In genomic region chr2:127407091-127407490, GRCh38 we compare ENCODE assay signal across 13 cellular contexts. TPM values are rescaled to one million over a fixed set of nuclear protein-coding genes. Genes with fewer than 3 reads are reported as not detected.
DNase-seq lines count a peak whose midpoint lies in the region; ATAC-seq and TF ChIP-seq lines count a peak whose summit lies in the region.
"Had no signal": no experiment of that assay in that cellular context is flagged by ENCODE, and none has a peak within 500 bp of the region (broad histone marks: within the 10 kb centered on the region; RNA-seq: fewer than 3 reads in every experiment).

No MANE protein-coding gene starts in this region.

- peaks cover 5% of the 10 kb centered on the region for H3K4me1 ChIP-seq in CD8-positive, alpha-beta T cell (ENCODE audit: insufficient read depth, low read length)
- H3K4me1 ChIP-seq in OCI-LY7 (ENCODE audit: insufficient read depth, low read length, poor library complexity, severe bottlenecking), result peaks cover 55% of the 10 kb centered on the region
- no peaks in the 10 kb centered on the region for H3K4me1 ChIP-seq in endodermal cell (ENCODE audit: control insufficient read depth, insufficient read depth, low read length)
- peaks cover 0 to 2% of the 10 kb centered on the region in 2 donors for H3K4me1 ChIP-seq in aorta (ENCODE audit: control insufficient read depth in 1 of 2, insufficient read depth in 2 of 2, low read length in 2 of 2)
- H3K4me1 ChIP-seq: colonic mucosa had no signal

- no peak overlapping the region for H3K27ac Mint-ChIP-seq in CD8-positive, alpha-beta T cell
- H3K27ac Mint-ChIP-seq in endodermal cell (no peak overlapping the region), progenitor cell of endocrine pancreas (no peak overlapping the region)

- H2AFZ ChIP-seq in OCI-LY7 (ENCODE audit: low read length), result peak overlapping the region; percentile 78; the same call in 1 of the 2 replicates

- CTCF ChIA-PET in CD8-positive, alpha-beta T cell (lab: Charles Lee), result no interaction called here
- CTCF ChIA-PET in OCI-LY7 (lab: Charles Lee; ENCODE audit: unreplicated experiment), result no interaction called here

- H3K9me3 Mint-ChIP-seq in CD8-positive, alpha-beta T cell, result no peaks in the 10 kb centered on the region
- no peaks in the 10 kb centered on the region for H3K9me3 Mint-ChIP-seq in endodermal cell
- no peaks in the 10 kb centered on the region for H3K9me3 Mint-ChIP-seq in progenitor cell of endocrine pancreas (ENCODE audit: low read depth)

- H3K79me2 ChIP-seq in OCI-LY7 (ENCODE audit: insufficient read depth, low read depth, low read length), result no peaks in the 10 kb centered on the region

- POLR2A ChIA-PET in CD8-positive, alpha-beta T cell (lab: Charles Lee), result interaction anchor here (1.1 kb wide), 1 partner anchor 8 kb away, joined by 4 read pairs; no protein-coding TSS in a partner anchor
- POLR2A ChIA-PET in OCI-LY7 (lab: Charles Lee), result interaction anchor here (0.6 kb wide), 1 partner anchor 803 kb away, joined by 3 read pairs; no protein-coding TSS in a partner anchor

- H3K9me2 ChIP-seq in OCI-LY7 (ENCODE audit: insufficient read depth, low read length), result no peaks in the 10 kb centered on the region

- H3K4me3 Mint-ChIP-seq in CD8-positive, alpha-beta T cell, result peak overlapping the region; percentile 71
- peak overlapping the region; percentile 57 for H3K4me3 Mint-ChIP-seq in endodermal cell
- peak overlapping the region; percentile 40 for H3K4me3 Mint-ChIP-seq in progenitor cell of endocrine pancreas (ENCODE audit: low read depth)

- peaks cover 12% of the 10 kb centered on the region for H3K4me1 Mint-ChIP-seq in CD8-positive, alpha-beta T cell (ENCODE audit: low read depth)
- H3K4me1 Mint-ChIP-seq in endodermal cell (peaks cover 2% of the 10 kb centered on the region), progenitor cell of endocrine pancreas (ENCODE audit: low read depth) (peaks cover 19% of the 10 kb centered on the region)

- peak overlapping the region; percentile 55; the same call in 1 of the 2 replicates for H3K4me2 ChIP-seq in OCI-LY7 (ENCODE audit: low read length)

- no peaks in the 10 kb centered on the region for H3K27me3 ChIP-seq in CD8-positive, alpha-beta T cell (ENCODE audit: insufficient read depth, low read length)
- H3K27me3 ChIP-seq in endodermal cell (ENCODE audit: control insufficient read depth, insufficient read depth, low read length, poor library complexity, severe bottlenecking) (no peaks in the 10 kb centered on the region), aorta (ENCODE audit: control insufficient read depth in 1 of 2, insufficient read depth in 2 of 2, low read length in 1 of 2) (no peaks in the 10 kb centered on the region)
- H3K27me3 ChIP-seq: colonic mucosa, heart left ventricle had no signal

- no peaks in the 10 kb centered on the region for H3K9me3 ChIP-seq in CD8-positive, alpha-beta T cell (ENCODE audit: low read length)
- H3K9me3 ChIP-seq in OCI-LY7 (ENCODE audit: low read length), result no peaks in the 10 kb centered on the region; the same call in 1 of the 2 replicates
- no peaks in the 10 kb centered on the region for H3K9me3 ChIP-seq in endodermal cell (ENCODE audit: control insufficient read depth, low read length)
- no peaks in the 10 kb centered on the region for H3K9me3 ChIP-seq in aorta (ENCODE audit: control insufficient read depth, low read length)
- H3K9me3 ChIP-seq: colonic mucosa, heart left ventricle had no signal

- no peak for ATAC-seq in CD8-positive, alpha-beta T cell
- ATAC-seq in aorta (ENCODE audit: low FRiP score) (no peak), GM19463 (IDR thresholded peaks at IDR 0.05; ENCODE audit: unreplicated experiment) (no peak)
- ATAC-seq in activated CD4-positive, CD25-positive, alpha-beta regulatory T cell treated with anti-CD3 and anti-CD28 coated beads, Interleukin-2, amount 50 U/mL, for 24 hours, result no peak

- intact Hi-C loops in CD8-positive, alpha-beta T cell (cut with DNase I, micrococcal nuclease), result loop anchor here (5.0 kb wide), 3 partner anchors 120 to 620 kb away; partner anchors contain the start of genes IWS1 (in 1 of the 2) and SAP130 (in 1 of the 2)
- intact Hi-C loops in OCI-LY7 (cut with micrococcal nuclease; ENCODE audit: unreplicated experiment), result no loop called here
- intact Hi-C loops in aorta (cut with DNase I), result loop anchor here in 1 of 2 donors (2.0 kb wide), 1 partner anchor 18 kb away; no protein-coding TSS in a partner anchor

- H3K9ac ChIP-seq in endodermal cell (ENCODE audit: extremely low read depth, low read length, poor library complexity, severe bottlenecking), result no peak overlapping the region

- no peak overlapping the region for H3K27ac ChIP-seq in CD8-positive, alpha-beta T cell (ENCODE audit: low read depth, low read length)
- no peak overlapping the region for H3K27ac ChIP-seq in OCI-LY7 (ENCODE audit: low read depth, low read length, poor library complexity, severe bottlenecking)
- no peak overlapping the region for H3K27ac ChIP-seq in endodermal cell (ENCODE audit: low read depth, low read length)
- peak overlapping the region in 1 of 2 donors; percentile 56 for H3K27ac ChIP-seq in aorta (ENCODE audit: low read depth in 1 of 2, low read length in 2 of 2)

- BruUV-seq in OCI-LY7 (replicated peaks; lab: Mats Ljungman, UMichigan), result no TSS peak

- no peaks in the 10 kb centered on the region for H4K20me1 ChIP-seq in OCI-LY7 (ENCODE audit: insufficient read depth, low read length)

- H3K27me3 Mint-ChIP-seq in CD8-positive, alpha-beta T cell (ENCODE audit: low read depth), result no peaks in the 10 kb centered on the region
- H3K27me3 Mint-ChIP-seq in endodermal cell (ENCODE audit: insufficient read depth) (peaks cover 4% of the 10 kb centered on the region), progenitor cell of endocrine pancreas (peaks cover 18% of the 10 kb centered on the region)

- H3K4me3 ChIP-seq in CD8-positive, alpha-beta T cell (ENCODE audit: low read depth, low read length), result no peak overlapping the region
- H3K4me3 ChIP-seq in OCI-LY7 (ENCODE audit: low read depth, low read length, poor library complexity, severe bottlenecking) (no peak overlapping the region), endodermal cell (ENCODE audit: low read length) (no peak overlapping the region), aorta (ENCODE audit: low read length in 2 of 2) (no peak overlapping the region)
- H3K4me3 ChIP-seq: colonic mucosa had no signal

- no peaks in the 10 kb centered on the region for H3K36me3 Mint-ChIP-seq in CD8-positive, alpha-beta T cell
- no peaks in the 10 kb centered on the region for H3K36me3 Mint-ChIP-seq in endodermal cell (ENCODE audit: low read depth)
- no peaks in the 10 kb centered on the region for H3K36me3 Mint-ChIP-seq in progenitor cell of endocrine pancreas (ENCODE audit: insufficient read depth)

- no peak for DNase-seq in CD8-positive, alpha-beta T cell
- DNase-seq in OCI-LY7 (ENCODE audit: low spot score) (no peak), endodermal cell (no peak), progenitor cell of endocrine pancreas (ENCODE audit: low spot score, unreplicated experiment) (no peak), aorta (no peak), hypothalamus (lab: John Stamatoyannopoulos, UW) (no peak)
- DNase-seq: colonic mucosa; heart left ventricle; NCI-H2107; stimulated activated CD4-positive, alpha-beta T cell treated with anti-CD3 and anti-CD28 coated beads, Interleukin-2, amount 100 ng/mL, for 48 hours had no signal

- H3K36me3 ChIP-seq in CD8-positive, alpha-beta T cell (ENCODE audit: insufficient read depth, low read length), result no peaks in the 10 kb centered on the region
- H3K36me3 ChIP-seq in OCI-LY7 (ENCODE audit: insufficient read depth, low read length), result no peaks in the 10 kb centered on the region
- H3K36me3 ChIP-seq in endodermal cell (ENCODE audit: control insufficient read depth, insufficient read depth, low read length), result no peaks in the 10 kb centered on the region
- H3K36me3 ChIP-seq in aorta (ENCODE audit: control insufficient read depth in 1 of 2, insufficient read depth in 2 of 2, low read length in 1 of 2), result no peaks in the 10 kb centered on the region
- H3K36me3 ChIP-seq: colonic mucosa, heart left ventricle had no signal

- WGBS in endodermal cell (ENCODE audit: insufficient coverage in 1 of 2, insufficient read length in 1 of 2), 2 experiments, result 93% methylated on average over 9 of the region's 9 CpGs
- WGBS in aorta, 2 donors, result 93 to 94% methylated on average over 9 of the region's 9 CpGs

- TF ChIP-seq CTCF in CD8-positive, alpha-beta T cell (IDR thresholded peaks at IDR 0.05), result no peak
- TF ChIP-seq CTCF in OCI-LY7 (conservative IDR thresholded peaks at IDR 0.05; ENCODE audit: low read length) (no peak), endodermal cell (conservative IDR thresholded peaks at IDR 0.05) (no peak), progenitor cell of endocrine pancreas (IDR thresholded peaks at IDR 0.05; ENCODE audit: unreplicated experiment) (no peak)

RNA-seq across cellular contexts. Expression of gene PROC, which starts 11.1 kb away (rescaled TPM):
- under 1 TPM in 1 of 2 experiments, not detected in 1; 0.33 TPM for total RNA-seq in CD8-positive, alpha-beta T cell
- total RNA-seq in OCI-LY7 (2014; rRNA removed; shearing (Covaris generic)), result 0.41 TPM in 1 of 2 replicates, not detected in the other
- total RNA-seq in OCI-LY7 (2022) (0.59 TPM in 1 of 2 replicates, not detected in the other), endodermal cell (under 1 TPM; 0.46 to 0.51 TPM), progenitor cell of endocrine pancreas (18.7 and 25.3 TPM in 2 replicates), aorta (under 1 TPM in 1 of 2 donors, not detected in 1; 0.58 TPM)
- 1.0 TPM for polyA plus RNA-seq in endodermal cell (2013, experiment 1 of 2)
- 0.66 TPM for polyA plus RNA-seq in endodermal cell (2013, experiment 2 of 2)
- polyA plus RNA-seq in aorta, result under 1 TPM; 0.26 to 0.50 TPM
- total RNA-seq: heart left ventricle, HT1080 had no signal
- polyA plus RNA-seq: heart left ventricle had no signal

RNA-seq across cellular contexts. Expression of gene MAP3K2, which starts 19.3 kb away (rescaled TPM):
- total RNA-seq in CD8-positive, alpha-beta T cell, result 100 to 1,000 TPM; 126 to 137 TPM
- total RNA-seq in OCI-LY7 (2014; rRNA removed; shearing (Covaris generic)), result 33.2 and 47.5 TPM in 2 replicates
- total RNA-seq in OCI-LY7 (2022) (52.5 and 55.9 TPM in 2 replicates), endodermal cell (10 to 100 TPM; 27.9 to 31.6 TPM), progenitor cell of endocrine pancreas (33.9 and 34.5 TPM in 2 replicates), aorta (10 to 100 TPM; 67.6 to 79.3 TPM)
- 16.3 TPM for polyA plus RNA-seq in endodermal cell (2013, experiment 1 of 2)
- 15.5 TPM for polyA plus RNA-seq in endodermal cell (2013, experiment 2 of 2)
- 10 to 100 TPM in 1 of 2 donors, 1 to 10 TPM in 1; 6.6 to 13.5 TPM for polyA plus RNA-seq in aorta

Comparison
In these comparisons a context has a peak if more than half of its experiments do, and no peak if none do; other contexts are left out.
1. RNA of gene PROC, which starts 11.1 kb away (total RNA-seq): 18.7 to 25.3 TPM in progenitor cell of endocrine pancreas; 0.41 to 0.59 TPM in OCI-LY7, 0.58 TPM in aorta, 0.46 to 0.51 TPM in endodermal cell and 0.33 TPM in CD8-positive, alpha-beta T cell; every median in the first group is over 10 times any median in the second.
2. Peak in every context shown above with its lines, with median percentiles within 50 percentile points of each other: H3K4me3 Mint-ChIP-seq.